8 cellular contexts compared by ENCODE assay signal in the genomic region with DNA sequence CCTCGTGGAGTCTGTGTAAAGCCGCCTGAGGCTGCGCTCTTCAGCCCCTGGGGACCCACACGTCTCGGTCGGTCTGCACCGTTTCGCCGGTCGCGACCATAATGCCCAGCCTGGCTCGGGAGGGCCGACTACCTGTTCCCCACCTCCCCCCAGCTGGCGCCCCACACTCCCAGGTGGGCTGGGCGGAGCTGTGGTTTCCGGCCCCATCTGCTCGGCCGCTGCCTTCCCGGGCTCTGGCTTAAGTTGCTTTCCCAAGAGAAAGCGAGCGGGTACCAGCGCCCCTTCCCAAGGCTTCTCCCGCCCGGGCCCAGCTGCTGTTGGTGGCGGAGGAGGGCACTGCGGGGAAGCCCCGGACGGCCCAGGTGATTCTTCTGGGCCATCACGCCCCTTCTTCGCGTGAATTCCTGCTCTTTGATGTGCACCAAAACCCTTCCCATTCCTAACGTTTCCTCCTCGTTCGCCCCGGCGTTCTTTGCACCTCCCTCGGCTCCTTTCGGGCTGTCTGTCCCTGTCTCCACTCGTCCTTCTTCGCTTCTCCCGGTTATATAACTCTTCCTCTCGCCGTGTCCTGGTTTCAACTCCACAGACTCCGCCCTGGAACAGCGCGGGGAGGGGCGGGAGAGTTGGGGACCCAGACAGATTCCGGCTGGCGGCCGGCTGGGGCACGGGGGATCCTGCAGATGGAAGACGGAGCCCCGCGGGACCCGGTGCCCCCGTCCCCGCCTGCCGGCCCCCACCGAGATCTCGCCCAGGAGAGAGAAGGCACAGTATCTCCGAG. TPM values are rescaled to one million over a fixed set of nuclear protein-coding genes. Genes with fewer than 3 reads are reported as not detected.
A peak's percentile ranks its signal among the peaks of the same experiment; 100 is the strongest.
DNase-seq lines count a peak whose midpoint lies in the region; ATAC-seq and TF ChIP-seq lines count a peak whose summit lies in the region.

No MANE protein-coding gene starts in this region.

- H3K27me3 ChIP-seq in CD8-positive, alpha-beta T cell (ENCODE audit: insufficient read depth, low read length), result no peaks in the 10 kb centered on the region
- H3K27me3 ChIP-seq in effector memory CD4-positive, alpha-beta T cell (replicated peaks; ENCODE audit: control insufficient read depth, insufficient read depth, low read length, poor library complexity, severe bottlenecking), result no peaks in the 10 kb centered on the region
- peaks cover 10 to 20% of the 10 kb centered on the region in 2 experiments for H3K27me3 ChIP-seq in mesenchymal stem cell (ENCODE audit: control insufficient read depth in 1 of 2, insufficient read depth in 1 of 2, low read length in 2 of 2)

- H2BK120ac ChIP-seq in mesenchymal stem cell (ENCODE audit: low read depth, low read length), result peak overlapping the region; percentile 95

- CTCF ChIA-PET in CD8-positive, alpha-beta T cell (lab: Charles Lee), result interaction anchor here (1.0 to 6.0 kb wide), 10 partner anchors 9 to 90 kb away, joined by 3 to 57 read pairs (median 8); partner anchors contain the start of gene NAA38

- H3K18ac ChIP-seq in mesenchymal stem cell (ENCODE audit: low read depth in 1 of 2, low read length in 2 of 2), result peak overlapping the region; percentile 96 to 99

- no peak overlapping the region for H2AK5ac ChIP-seq in mesenchymal stem cell (ENCODE audit: low read length, severe bottlenecking)

- peak overlapping the region; percentile 88 for H4K91ac ChIP-seq in mesenchymal stem cell (ENCODE audit: low read length)

- H3K4me3 Mint-ChIP-seq in CD8-positive, alpha-beta T cell, result peak overlapping the region; percentile 96
- peak overlapping the region; percentile 88 for H3K4me3 Mint-ChIP-seq in T-helper 2 cell treated with Interferon-gamma antibody and Interleukin-4, amounts not matched to agents 5 μg/mL and 100 μg/mL, for 36 hours

- peak overlapping the region; percentile 83 for H4K8ac ChIP-seq in mesenchymal stem cell (ENCODE audit: low read length)

- H3K14ac ChIP-seq in mesenchymal stem cell (ENCODE audit: low read length in 2 of 2), result peak overlapping the region in 1 of 2 experiments; percentile 97

- H3K27ac Mint-ChIP-seq in CD8-positive, alpha-beta T cell, result peak overlapping the region; percentile 99
- peak overlapping the region; percentile 70 for H3K27ac Mint-ChIP-seq in T-helper 2 cell treated with Interferon-gamma antibody and Interleukin-4, amounts not matched to agents 5 μg/mL and 100 μg/mL, for 36 hours

- H3K9ac ChIP-seq in mesenchymal stem cell (ENCODE audit: low read length), result peak overlapping the region; percentile 98

- no peak for ATAC-seq in CD8-positive, alpha-beta T cell

- H3K27ac ChIP-seq in CD8-positive, alpha-beta T cell (ENCODE audit: low read depth, low read length), result peak overlapping the region; percentile 99
- H3K27ac ChIP-seq in effector memory CD4-positive, alpha-beta T cell (ENCODE audit: insufficient read depth, low read length, poor library complexity, severe bottlenecking), result peak overlapping the region; percentile 100
- H3K27ac ChIP-seq in mesenchymal stem cell (ENCODE audit: low read length, poor library complexity, severe bottlenecking), result peak overlapping the region; percentile 90
- peak overlapping the region; percentile 92 for H3K27ac ChIP-seq in temporal lobe (ENCODE audit: low read depth, low read length)

- no peaks in the 10 kb centered on the region for H3K9me3 Mint-ChIP-seq in CD8-positive, alpha-beta T cell
- H3K9me3 Mint-ChIP-seq in T-helper 2 cell treated with Interferon-gamma antibody and Interleukin-4, amounts not matched to agents 5 μg/mL and 100 μg/mL, for 36 hours, result no peaks in the 10 kb centered on the region

- H3K36me3 ChIP-seq in CD8-positive, alpha-beta T cell (ENCODE audit: insufficient read depth, low read length), result no peaks in the 10 kb centered on the region
- H3K36me3 ChIP-seq in effector memory CD4-positive, alpha-beta T cell (ENCODE audit: control insufficient read depth, insufficient read depth, low read length), result peaks cover 7% of the 10 kb centered on the region
- H3K36me3 ChIP-seq in mesenchymal stem cell (ENCODE audit: control insufficient read depth in 1 of 2, insufficient read depth in 2 of 2, low read depth in 1 of 2, low read length in 2 of 2), result peaks cover 3 to 9% of the 10 kb centered on the region in 2 experiments

- peak overlapping the region; percentile 69 to 91 for H3K4ac ChIP-seq in mesenchymal stem cell (ENCODE audit: low read depth in 1 of 2, low read length in 2 of 2)

- DNase-seq in CD8-positive, alpha-beta T cell, result peak in 2 of 7 experiments; percentile 53 to 62
- peak; percentile 42 for DNase-seq in HuH-7 (ENCODE audit: low spot score)
- DNase-seq in T-helper 2 cell treated with Interferon-gamma antibody and Interleukin-4, amounts not matched to agents 5 μg/mL and 100 μg/mL, for 36 hours (ENCODE audit: low spot score), result no peak
- peak in 2 of 3 donors; percentile 54 for DNase-seq in effector memory CD4-positive, alpha-beta T cell
- DNase-seq in mesenchymal stem cell, result peak; percentile 91
- DNase-seq in UCSD-AML1 (lab: John Stamatoyannopoulos, UW; ENCODE audit: unreplicated experiment), result no peak

- H2AFZ ChIP-seq in mesenchymal stem cell (ENCODE audit: low read depth, low read length), result peak overlapping the region; percentile 16

- WGBS in mesenchymal stem cell, result under 1% methylated on average over 60 of the region's 61 CpGs

- peak overlapping the region; percentile 43 to 96 for H2BK12ac ChIP-seq in mesenchymal stem cell (ENCODE audit: low read length in 2 of 2)

- peak overlapping the region; percentile 91 for H2BK15ac ChIP-seq in mesenchymal stem cell (ENCODE audit: low read depth, poor library complexity, severe bottlenecking)

- H2BK5ac ChIP-seq in mesenchymal stem cell (ENCODE audit: low read depth, low read length, poor library complexity, severe bottlenecking), result peak overlapping the region; percentile 49

- POLR2A ChIA-PET in CD8-positive, alpha-beta T cell (lab: Charles Lee), result interaction anchor here (1.9 to 6.3 kb wide), 4 partner anchors 7 to 21 kb away, joined by 9 to 37 read pairs (median 24); partner anchors contain the start of genes CYB5D1 and NAA38

- peaks cover 12% of the 10 kb centered on the region for H3K79me1 ChIP-seq in mesenchymal stem cell (replicated peaks; ENCODE audit: low read length, poor library complexity, severe bottlenecking)

- no peaks in the 10 kb centered on the region for H3K27me3 Mint-ChIP-seq in CD8-positive, alpha-beta T cell (ENCODE audit: low read depth)
- H3K27me3 Mint-ChIP-seq in T-helper 2 cell treated with Interferon-gamma antibody and Interleukin-4, amounts not matched to agents 5 μg/mL and 100 μg/mL, for 36 hours (ENCODE audit: low read depth), result peaks cover 6% of the 10 kb centered on the region

- peak overlapping the region; percentile 99 for H3K4me2 ChIP-seq in mesenchymal stem cell (ENCODE audit: low read length, poor library complexity, severe bottlenecking)

- peaks cover 53% of the 10 kb centered on the region for H3K4me1 ChIP-seq in CD8-positive, alpha-beta T cell (ENCODE audit: insufficient read depth, low read length)
- H3K4me1 ChIP-seq in effector memory CD4-positive, alpha-beta T cell (ENCODE audit: control insufficient read depth, insufficient read depth, low read length, poor library complexity, severe bottlenecking), result peaks cover 55% of the 10 kb centered on the region
- H3K4me1 ChIP-seq in mesenchymal stem cell (ENCODE audit: control insufficient read depth, insufficient read depth, low read depth, low read length), result peaks cover 31% of the 10 kb centered on the region

- no peak for TF ChIP-seq CTCF in CD8-positive, alpha-beta T cell (IDR thresholded peaks at IDR 0.05)

- peaks cover 53% of the 10 kb centered on the region for H3K4me1 Mint-ChIP-seq in CD8-positive, alpha-beta T cell (ENCODE audit: low read depth)
- peaks cover 52% of the 10 kb centered on the region for H3K4me1 Mint-ChIP-seq in T-helper 2 cell treated with Interferon-gamma antibody and Interleukin-4, amounts not matched to agents 5 μg/mL and 100 μg/mL, for 36 hours (ENCODE audit: low read depth)

- peak overlapping the region; percentile 90 for H3K4me3 ChIP-seq in CD8-positive, alpha-beta T cell (ENCODE audit: low read depth, low read length)
- peak overlapping the region; percentile 93 for H3K4me3 ChIP-seq in effector memory CD4-positive, alpha-beta T cell (ENCODE audit: insufficient read depth, low read depth, low read length, poor library complexity, severe bottlenecking)
- H3K4me3 ChIP-seq in mesenchymal stem cell (ENCODE audit: insufficient read depth in 1 of 2, low read depth in 1 of 2, low read length in 2 of 2), result peak overlapping the region; percentile 75 to 97

- no peaks in the 10 kb centered on the region for H3K9me3 ChIP-seq in CD8-positive, alpha-beta T cell (ENCODE audit: low read length)
- no peaks in the 10 kb centered on the region for H3K9me3 ChIP-seq in effector memory CD4-positive, alpha-beta T cell (ENCODE audit: control insufficient read depth, low read length)
- H3K9me3 ChIP-seq in mesenchymal stem cell (ENCODE audit: control insufficient read depth, low read length), result no peaks in the 10 kb centered on the region

- TF ChIP-seq POLR2A in GM19193 (IDR thresholded peaks at IDR 0.05; ENCODE audit: extremely low read depth, insufficient read depth, insufficient read length), result peak; percentile 55

- peak overlapping the region in 1 of 2 experiments; percentile 76 for H3K23ac ChIP-seq in mesenchymal stem cell (ENCODE audit: low read length in 2 of 2)

- peaks cover 27% of the 10 kb centered on the region for H3K36me3 Mint-ChIP-seq in CD8-positive, alpha-beta T cell
- no peaks in the 10 kb centered on the region for H3K36me3 Mint-ChIP-seq in T-helper 2 cell treated with Interferon-gamma antibody and Interleukin-4, amounts not matched to agents 5 μg/mL and 100 μg/mL, for 36 hours (ENCODE audit: low read depth)

- intact Hi-C loops in CD8-positive, alpha-beta T cell (cut with DNase I, micrococcal nuclease), result loop anchor here (1.0 to 2.0 kb wide), 8 partner anchors 8 to 320 kb away; partner anchors contain the start of genes NAA38 (in 2 of the 2), CNTROB (in 1 of the 2) and TP53 (in 1 of the 2)

RNA-seq across cellular contexts. Expression of gene KDM6B, which starts 2.0 kb away (rescaled TPM):
- total RNA-seq in CD8-positive, alpha-beta T cell, result 100 to 1,000 TPM; 332 to 349 TPM
- polyA plus RNA-seq in mesenchymal stem cell (2013, experiment 1 of 2), result 16.2 TPM
- polyA plus RNA-seq in mesenchymal stem cell (2013, experiment 2 of 2), result 16.4 TPM
- total RNA-seq in temporal lobe, result 16.2 TPM

RNA-seq across cellular contexts. Expression of gene TMEM88, which starts 18.9 kb away (rescaled TPM):
- 10 to 100 TPM; 33.3 to 33.7 TPM for total RNA-seq in CD8-positive, alpha-beta T cell
- polyA plus RNA-seq in mesenchymal stem cell (2013, experiment 1 of 2), result 79.2 TPM
- 76.9 TPM for polyA plus RNA-seq in mesenchymal stem cell (2013, experiment 2 of 2)
- 0.49 TPM for total RNA-seq in temporal lobe

RNA-seq across cellular contexts. Expression of gene NAA38, which starts 21.4 kb away (rescaled TPM):
- total RNA-seq in CD8-positive, alpha-beta T cell, result 10 to 100 TPM; 14.3 to 16.5 TPM
- 98.1 TPM for polyA plus RNA-seq in mesenchymal stem cell (2013, experiment 1 of 2)
- 95.0 TPM for polyA plus RNA-seq in mesenchymal stem cell (2013, experiment 2 of 2)
- 25.8 TPM for total RNA-seq in temporal lobe

RNA-seq across cellular contexts. Expression of gene CYB5D1, which starts 21.8 kb away (rescaled TPM):
- 10 to 100 TPM; 10.4 to 12.4 TPM for total RNA-seq in CD8-positive, alpha-beta T cell
- polyA plus RNA-seq in mesenchymal stem cell (2013, experiment 1 of 2), result 7.9 TPM
- polyA plus RNA-seq in mesenchymal stem cell (2013, experiment 2 of 2), result 8.0 TPM
- total RNA-seq in temporal lobe, result 9.6 TPM

RNA-seq across cellular contexts. Expression of gene CHD3, which starts 52.6 kb away (rescaled TPM):
- total RNA-seq in CD8-positive, alpha-beta T cell, result 100 to 1,000 TPM; 243 to 245 TPM
- polyA plus RNA-seq in mesenchymal stem cell (2013, experiment 1 of 2), result 56.3 TPM
- 50.2 TPM for polyA plus RNA-seq in mesenchymal stem cell (2013, experiment 2 of 2)
- 285 TPM for total RNA-seq in temporal lobe

Comparison
In these comparisons a context has a peak if more than half of its experiments do, and no peak if none do; other contexts are left out.
1. DNase-seq: peak in HuH-7 (single experiment), effector memory CD4-positive, alpha-beta T cell (2 of 3) and mesenchymal stem cell (single experiment); none in T-helper 2 cell treated with Interferon-gamma antibody and Interleukin-4, amounts not matched to agents 5 μg/mL and 100 μg/mL, for 36 hours (single experiment) and UCSD-AML1 (single experiment).
2. RNA of gene KDM6B, which starts 2.0 kb away (total RNA-seq): 332 to 349 TPM in CD8-positive, alpha-beta T cell; 16.2 TPM in temporal lobe (single experiment); every median in the first group is over 10 times any median in the second.
3. RNA of gene TMEM88, which starts 18.9 kb away (total RNA-seq): 33.3 to 33.7 TPM in CD8-positive, alpha-beta T cell; 0.49 TPM in temporal lobe (single experiment); every median in the first group is over 10 times any median in the second.
4. Peak in every context shown above with its lines, with median percentiles within 50 percentile points of each other: H3K27ac ChIP-seq and H3K4me3 ChIP-seq.